ENCODE assay signal across 33 cellular contexts in the genomic region with DNA sequence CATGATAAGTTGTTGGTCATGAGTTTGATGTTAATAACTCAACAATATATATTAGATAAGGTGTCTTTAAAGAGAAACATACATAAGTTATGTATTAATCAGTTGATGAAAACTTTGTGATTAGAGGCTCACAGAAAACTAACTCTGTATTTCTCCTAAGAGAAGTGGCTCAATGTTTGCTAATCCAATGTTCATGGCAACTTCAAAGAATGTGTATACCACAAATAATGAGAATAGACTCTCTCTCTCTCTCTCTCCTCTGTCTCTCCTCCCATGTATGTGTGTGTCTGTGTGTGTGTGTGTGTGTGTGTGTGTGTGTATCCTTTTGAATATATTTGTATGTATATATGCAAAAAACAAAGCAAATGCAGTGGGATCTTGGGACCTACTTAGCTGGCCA.
"Had no signal": no experiment of that assay in that cellular context is flagged by ENCODE, and none has a peak within 500 bp of the region (broad histone marks: within the 10 kb centered on the region; RNA-seq: fewer than 3 reads in every experiment).

No MANE protein-coding gene starts in this region.

- H3K9me3 Mint-ChIP-seq: activated B cell treated with CpG ODN at 0.5 μM for 24 hours; activated CD4-positive, alpha-beta memory T cell treated with anti-CD3 and anti-CD28 coated beads for 36 hours; activated CD4-positive, alpha-beta T cell treated with anti-CD3 and anti-CD28 coated beads, Interleukin-2, amount 10 ng/mL, durations not matched to agents 24 days and 14 days; activated CD8-positive, alpha-beta T cell treated with anti-CD3 and anti-CD28 coated beads for 36 hours; activated naive CD4-positive, alpha-beta T cell treated with anti-CD3 and anti-CD28 coated beads for 36 hours; activated naive CD4-positive, alpha-beta T cell treated with anti-CD3 and anti-CD28 coated beads, Interleukin-2, amount 50 U/mL, for 72 hours; activated naive CD8-positive, alpha-beta T cell treated with anti-CD3 and anti-CD28 coated beads for 36 hours; activated T-cell treated with anti-CD3 and anti-CD28 coated beads, Interleukin-2, amount 50 U/mL, for 4 hours; activated T-helper 2 cell treated with anti-CD3 and anti-CD28 coated beads, Interferon-gamma antibody, Interleukin-2, Interleukin-4, amounts not matched to agents 10 μg/mL and 5 μg/mL and 100 μg/mL, durations not matched to agents 14 hours and 24 hours and 36 hours; T-helper 1 cell treated with Interleukin-12 subunit alpha and Interleukin-12 subunit beta and Interleukin-4 antibody, amounts not matched to agents 30 μg/mL and 1 μg/mL, for 36 hours; T-helper 2 cell treated with Interferon-gamma antibody and Interleukin-4, amounts not matched to agents 5 μg/mL and 100 μg/mL, for 36 hours had no signal

- ATAC-seq: activated CD8-positive, alpha-beta T cell treated with anti-CD3 and anti-CD28 coated beads for 36 hours; activated naive CD4-positive, alpha-beta T cell treated with anti-CD3 and anti-CD28 coated beads, Interleukin-2, amount 50 U/mL, for 72 hours; activated T-cell treated with anti-CD3 and anti-CD28 coated beads, Interleukin-2, amount 50 U/mL, for 4 hours; activated T-cell treated with anti-CD3 and anti-CD28 coated beads, Interleukin-2, amount 50 U/mL, for 72 hours; body of pancreas had no signal

- H3K27ac Mint-ChIP-seq: activated B cell treated with CpG ODN at 0.5 μM for 24 hours; activated CD4-positive, alpha-beta memory T cell treated with anti-CD3 and anti-CD28 coated beads for 36 hours; activated CD4-positive, alpha-beta T cell treated with anti-CD3 and anti-CD28 coated beads, Interleukin-2, amount 10 ng/mL, durations not matched to agents 24 days and 14 days; activated CD8-positive, alpha-beta T cell treated with anti-CD3 and anti-CD28 coated beads for 36 hours; activated naive CD4-positive, alpha-beta T cell treated with anti-CD3 and anti-CD28 coated beads for 36 hours; activated naive CD4-positive, alpha-beta T cell treated with anti-CD3 and anti-CD28 coated beads, Interleukin-2, amount 50 U/mL, for 72 hours; activated naive CD8-positive, alpha-beta T cell treated with anti-CD3 and anti-CD28 coated beads for 36 hours; activated T-cell treated with anti-CD3 and anti-CD28 coated beads, Interleukin-2, amount 50 U/mL, for 72 hours; activated T-helper 2 cell treated with anti-CD3 and anti-CD28 coated beads, Interferon-gamma antibody, Interleukin-2, Interleukin-4, amounts not matched to agents 10 μg/mL and 5 μg/mL and 100 μg/mL, durations not matched to agents 14 hours and 24 hours and 36 hours; T-helper 1 cell treated with Interleukin-12 subunit alpha and Interleukin-12 subunit beta and Interleukin-4 antibody, amounts not matched to agents 30 μg/mL and 1 μg/mL, for 36 hours; T-helper 2 cell treated with Interferon-gamma antibody and Interleukin-4, amounts not matched to agents 5 μg/mL and 100 μg/mL, for 36 hours had no signal

- H3K4me3 Mint-ChIP-seq: activated B cell treated with CpG ODN at 0.5 μM for 24 hours; activated CD4-positive, alpha-beta memory T cell treated with anti-CD3 and anti-CD28 coated beads for 36 hours; activated CD4-positive, alpha-beta T cell treated with anti-CD3 and anti-CD28 coated beads, Interleukin-2, amount 10 ng/mL, durations not matched to agents 24 days and 14 days; activated CD8-positive, alpha-beta T cell treated with anti-CD3 and anti-CD28 coated beads for 36 hours; activated naive CD4-positive, alpha-beta T cell treated with anti-CD3 and anti-CD28 coated beads for 36 hours; activated naive CD8-positive, alpha-beta T cell treated with anti-CD3 and anti-CD28 coated beads for 36 hours; activated T-cell treated with anti-CD3 and anti-CD28 coated beads, Interleukin-2, amount 50 U/mL, for 4 hours; activated T-cell treated with anti-CD3 and anti-CD28 coated beads, Interleukin-2, amount 50 U/mL, for 72 hours; T-helper 1 cell treated with Interleukin-12 subunit alpha and Interleukin-12 subunit beta and Interleukin-4 antibody, amounts not matched to agents 30 μg/mL and 1 μg/mL, for 36 hours; T-helper 2 cell treated with Interferon-gamma antibody and Interleukin-4, amounts not matched to agents 5 μg/mL and 100 μg/mL, for 36 hours had no signal

- H3K27me3 Mint-ChIP-seq: activated B cell treated with CpG ODN at 0.5 μM for 24 hours; activated CD4-positive, alpha-beta memory T cell treated with anti-CD3 and anti-CD28 coated beads for 36 hours; activated CD4-positive, alpha-beta T cell treated with anti-CD3 and anti-CD28 coated beads, Interleukin-2, amount 10 ng/mL, durations not matched to agents 24 days and 14 days; activated CD8-positive, alpha-beta T cell treated with anti-CD3 and anti-CD28 coated beads for 36 hours; activated naive CD8-positive, alpha-beta T cell treated with anti-CD3 and anti-CD28 coated beads for 36 hours had no signal

- H3K4me1 ChIP-seq: adrenal gland, body of pancreas, breast epithelium had no signal

- H3K36me3 ChIP-seq: adrenal gland, brain microvascular endothelial cell, breast epithelium had no signal

- H3K36me3 Mint-ChIP-seq: activated CD4-positive, alpha-beta memory T cell treated with anti-CD3 and anti-CD28 coated beads for 36 hours; activated naive CD4-positive, alpha-beta T cell treated with anti-CD3 and anti-CD28 coated beads, Interleukin-2, amount 50 U/mL, for 72 hours; activated naive CD8-positive, alpha-beta T cell treated with anti-CD3 and anti-CD28 coated beads for 36 hours had no signal

- H3K4me1 Mint-ChIP-seq: activated CD4-positive, alpha-beta T cell treated with anti-CD3 and anti-CD28 coated beads, Interleukin-2, amount 10 ng/mL, durations not matched to agents 24 days and 14 days had no signal

- H3K27me3 ChIP-seq: adrenal gland, body of pancreas, brain microvascular endothelial cell, breast epithelium had no signal

- H3K4me3 ChIP-seq: adrenal gland, body of pancreas, breast epithelium had no signal

- DNase-seq: activated B cell treated with CpG ODN at 0.5 μM for 24 hours; activated CD4-positive, alpha-beta memory T cell treated with anti-CD3 and anti-CD28 coated beads for 36 hours; activated CD4-positive, alpha-beta T cell treated with anti-CD3 and anti-CD28 coated beads for 4 hours; activated CD4-positive, alpha-beta T cell treated with anti-CD3 and anti-CD28 coated beads, Interleukin-2, amount 10 ng/mL, durations not matched to agents 24 days and 14 days; activated CD4-positive, alpha-beta T cell treated with anti-CD3 and anti-CD28 coated beads, Interleukin-2, amount 50 U/mL, for 1 hour; activated CD4-positive, alpha-beta T cell treated with anti-CD3 and anti-CD28 coated beads, Interleukin-2, amount 50 U/mL, for 4 hours; activated CD4-positive, CD25-positive, alpha-beta regulatory T cell treated with anti-CD3 and anti-CD28 coated beads, Interleukin-2, amount 50 U/mL, for 72 hours; activated CD8-positive, alpha-beta memory T cell treated with anti-CD3 and anti-CD28 coated beads, Interleukin-2, amount 50 U/mL, for 4 hours; activated CD8-positive, alpha-beta T cell treated with anti-CD3 and anti-CD28 coated beads for 36 hours; activated effector memory CD4-positive, alpha-beta T cell treated with anti-CD3 and anti-CD28 coated beads, Interleukin-2, amount 50 U/mL, for 16 hours; activated gamma-delta T cell treated with Interleukin-2 at 50 U/mL for 16 hours; activated naive CD4-positive, alpha-beta T cell; activated naive CD4-positive, alpha-beta T cell treated with anti-CD3 and anti-CD28 coated beads for 36 hours; activated naive CD4-positive, alpha-beta T cell treated with anti-CD3 and anti-CD28 coated beads, Interleukin-2, amount 50 U/mL, for 16 hours; activated naive CD8-positive, alpha-beta T cell treated with anti-CD3 and anti-CD28 coated beads for 36 hours; activated T-cell treated with anti-CD3 and anti-CD28 coated beads for 4 hours; activated T-cell treated with anti-CD3 and anti-CD28 coated beads, Interleukin-2, amount 50 U/mL, for 1 hour; activated T-cell treated with anti-CD3 and anti-CD28 coated beads, Interleukin-2, amount 50 U/mL, for 4 hours; activated T-cell treated with anti-CD3 and anti-CD28 coated beads, Interleukin-2, amount 50 U/mL, for 72 hours; adrenal gland; amniotic stem cell; aorta; body of pancreas; brain microvascular endothelial cell; central memory CD4-positive, alpha-beta T cell; T-helper 1 cell; T-helper 2 cell; T-helper 9 cell had no signal

- H3K9me3 ChIP-seq: adrenal gland, body of pancreas, breast epithelium had no signal
